In the genomic region with DNA sequence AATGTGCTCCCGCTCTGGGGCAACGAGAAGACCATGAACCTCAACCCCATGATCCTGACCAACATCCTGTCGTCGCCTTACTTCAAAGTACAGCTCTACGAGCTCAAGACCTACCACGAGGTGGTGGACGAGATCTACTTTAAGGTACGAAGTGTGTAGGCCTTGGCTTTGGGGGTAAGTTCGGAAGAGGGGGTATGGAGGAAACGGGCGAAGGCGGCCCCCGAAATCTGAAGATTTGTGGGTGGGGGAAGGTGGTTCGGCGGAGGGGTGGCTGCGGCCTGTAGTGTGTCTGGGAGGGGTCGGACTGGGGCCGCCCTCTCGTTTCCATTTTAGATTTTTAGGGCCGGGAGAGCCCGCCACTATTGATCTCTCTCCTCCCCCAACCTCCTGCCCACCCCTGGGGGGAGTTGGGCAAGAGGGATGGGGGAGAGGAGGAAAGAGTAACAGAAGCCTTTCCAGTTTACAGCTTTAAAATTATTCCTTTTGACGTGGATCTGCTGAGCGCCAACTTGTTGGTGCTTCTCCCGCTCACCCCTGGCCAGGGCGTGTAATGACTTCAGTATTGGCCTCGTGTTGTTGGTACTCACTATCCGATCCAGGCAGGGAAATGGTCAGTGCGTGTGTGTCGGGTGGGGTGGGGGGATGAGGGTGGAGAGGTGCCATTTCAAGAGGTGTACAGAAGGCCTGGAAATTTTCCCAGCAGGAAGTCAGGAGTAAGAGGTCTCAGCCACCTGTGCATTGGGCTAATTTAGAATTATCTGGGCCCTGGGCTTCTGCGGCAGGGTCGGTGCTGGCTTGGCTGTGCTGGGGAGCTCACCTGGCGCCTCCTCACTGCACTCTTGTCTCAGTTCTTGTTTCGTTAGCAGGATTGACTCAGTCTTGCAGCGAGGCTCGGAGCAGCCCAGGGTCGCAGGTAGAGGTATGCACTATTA, we compare ENCODE assay signal across 8 cellular contexts. TPM values are rescaled to one million over a fixed set of nuclear protein-coding genes. Genes with fewer than 3 reads are reported as not detected.
DNase-seq lines count a peak whose midpoint lies in the region; ATAC-seq, FAIRE-seq and TF ChIP-seq lines count a peak whose summit lies in the region.

No MANE protein-coding gene starts in this region.

- H3K4me3 Mint-ChIP-seq in activated naive CD4-positive, alpha-beta T cell treated with anti-CD3 and anti-CD28 coated beads, Interleukin-2, amount 10 ng/mL, durations not matched to agents 7 days and 5 days: peak overlapping the region; percentile 94
- H3K4me3 Mint-ChIP-seq in progenitor cell of endocrine pancreas (ENCODE audit: low read depth): peak overlapping the region; percentile 99

- H3K4me1 Mint-ChIP-seq in activated naive CD4-positive, alpha-beta T cell treated with anti-CD3 and anti-CD28 coated beads, Interleukin-2, amount 10 ng/mL, durations not matched to agents 7 days and 5 days: peaks cover 47% of the 10 kb centered on the region
- peaks cover 26% of the 10 kb centered on the region for H3K4me1 Mint-ChIP-seq in progenitor cell of endocrine pancreas (ENCODE audit: low read depth)

- TF ChIP-seq EP300 in Ishikawa (IDR thresholded peaks at IDR 0.05; ENCODE audit: borderline replicate concordance): no peak

- POLR2A ChIA-PET in RWPE1 (lab: Yijun Ruan, JAX; ENCODE audit: low non-redundant PET): interaction anchor here (0.7 to 1.8 kb wide), 3 partner anchors 10 to 192 kb away, joined by 3 to 7 read pairs (median 3); a partner anchor contains a TSS

- peak; percentile 47 for DNase-seq in Daoy (ENCODE audit: low read depth)
- DNase-seq in RWPE1 (ENCODE audit: low spot score): peak; percentile 53
- DNase-seq in activated naive CD4-positive, alpha-beta T cell treated with anti-CD3 and anti-CD28 coated beads, Interleukin-2, amount 10 ng/mL, durations not matched to agents 7 days and 5 days: peak; percentile 89
- DNase-seq in globus pallidus (ENCODE audit: low spot score): peak; percentile 31
- no peak for DNase-seq in progenitor cell of endocrine pancreas (ENCODE audit: low spot score, unreplicated experiment)
- DNase-seq in urothelium cell line (ENCODE audit: low spot score): peak; percentile 39

- no peaks in the 10 kb centered on the region for H3K9me3 Mint-ChIP-seq in activated naive CD4-positive, alpha-beta T cell treated with anti-CD3 and anti-CD28 coated beads, Interleukin-2, amount 10 ng/mL, durations not matched to agents 7 days and 5 days
- H3K9me3 Mint-ChIP-seq in progenitor cell of endocrine pancreas (ENCODE audit: low read depth): no peaks in the 10 kb centered on the region

- CTCF ChIA-PET in RWPE1 (lab: Yijun Ruan, JAX): no interaction called here
- CTCF ChIA-PET in activated naive CD4-positive, alpha-beta T cell treated with anti-CD3 and anti-CD28 coated beads, Interleukin-2, amount 10 ng/mL, durations not matched to agents 7 days and 5 days (lab: Charles Lee): interaction anchor here (0.6 to 2.8 kb wide), 12 partner anchors 10 to 419 kb away, joined by 3 to 34 read pairs (median 4); a partner anchor contains a TSS

- ATAC-seq in GM21619 (IDR thresholded peaks at IDR 0.05; ENCODE audit: unreplicated experiment): peak; percentile 50

- peaks cover 42% of the 10 kb centered on the region for H3K36me3 Mint-ChIP-seq in activated naive CD4-positive, alpha-beta T cell treated with anti-CD3 and anti-CD28 coated beads, Interleukin-2, amount 10 ng/mL, durations not matched to agents 7 days and 5 days
- peaks cover 10% of the 10 kb centered on the region for H3K36me3 Mint-ChIP-seq in progenitor cell of endocrine pancreas (ENCODE audit: insufficient read depth)

- FAIRE-seq in urothelium cell line (lab: Jason Lieb, UNC): peak; percentile 63

- H3K27ac Mint-ChIP-seq in activated naive CD4-positive, alpha-beta T cell treated with anti-CD3 and anti-CD28 coated beads, Interleukin-2, amount 10 ng/mL, durations not matched to agents 7 days and 5 days: peak overlapping the region; percentile 98
- H3K27ac Mint-ChIP-seq in progenitor cell of endocrine pancreas: peak overlapping the region; percentile 97

- peak overlapping the region; percentile 94 for H3K27ac ChIP-seq in RWPE1

- TF ChIP-seq CTCF in RWPE1 (conservative IDR thresholded peaks at IDR 0.05; ENCODE audit: low read depth) (0 out of 2 replicates have a peak, but pooled peaks have one; percentile 12), progenitor cell of endocrine pancreas (IDR thresholded peaks at IDR 0.05; ENCODE audit: unreplicated experiment) (peak; percentile 29)

- TF ChIP-seq RAD21 in Ishikawa (IDR thresholded peaks at IDR 0.05; ENCODE audit: low read depth): peak; percentile 15; the same call in 1 of the 2 replicates

- H3K27me3 Mint-ChIP-seq in activated naive CD4-positive, alpha-beta T cell treated with anti-CD3 and anti-CD28 coated beads, Interleukin-2, amount 10 ng/mL, durations not matched to agents 7 days and 5 days: peaks cover 7% of the 10 kb centered on the region
- H3K27me3 Mint-ChIP-seq in progenitor cell of endocrine pancreas: peaks cover 3% of the 10 kb centered on the region

TF ChIP-seq in Ishikawa, 13 proteins besides CTCF, POLR2A, EP300 and RAD21:
- TF ChIP-seq, protein P1, sequence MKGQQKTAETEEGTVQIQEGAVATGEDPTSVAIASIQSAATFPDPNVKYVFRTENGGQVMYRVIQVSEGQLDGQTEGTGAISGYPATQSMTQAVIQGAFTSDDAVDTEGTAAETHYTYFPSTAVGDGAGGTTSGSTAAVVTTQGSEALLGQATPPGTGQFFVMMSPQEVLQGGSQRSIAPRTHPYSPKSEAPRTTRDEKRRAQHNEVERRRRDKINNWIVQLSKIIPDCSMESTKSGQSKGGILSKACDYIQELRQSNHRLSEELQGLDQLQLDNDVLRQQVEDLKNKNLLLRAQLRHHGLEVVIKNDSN (IDR thresholded peaks at IDR 0.05): no peak
- TF ChIP-seq TEAD4 (IDR thresholded peaks at IDR 0.05): no peak
- no peak for TF ChIP-seq CREB1 (IDR thresholded peaks at IDR 0.05; ENCODE audit: low read depth)
- TF ChIP-seq, protein P2, sequence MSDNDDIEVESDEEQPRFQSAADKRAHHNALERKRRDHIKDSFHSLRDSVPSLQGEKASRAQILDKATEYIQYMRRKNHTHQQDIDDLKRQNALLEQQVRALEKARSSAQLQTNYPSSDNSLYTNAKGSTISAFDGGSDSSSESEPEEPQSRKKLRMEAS (IDR thresholded peaks at IDR 0.05): no peak; the same call in none of the 2 replicates
- no peak for TF ChIP-seq CEBPB (IDR thresholded peaks at IDR 0.05)
- TF ChIP-seq YY1 (IDR thresholded peaks at IDR 0.05; ENCODE audit: low read depth): no peak
- TF ChIP-seq EGR1 (IDR thresholded peaks at IDR 0.05): no peak
- TF ChIP-seq TAF1 (IDR thresholded peaks at IDR 0.05; ENCODE audit: low read depth): no peak
- no peak for TF ChIP-seq FOXM1 (IDR thresholded peaks at IDR 0.05; ENCODE audit: borderline replicate concordance, low read depth)
- no peak for TF ChIP-seq ZBTB7A (IDR thresholded peaks at IDR 0.05; ENCODE audit: low read depth)

RNA-seq across cellular contexts. Expression of a gene that starts 0.9 kb away (rescaled TPM):
- total RNA-seq in Daoy (2014; rRNA removed; shearing (Covaris generic)): 16.5 and 23.8 TPM in 2 replicates
- total RNA-seq in progenitor cell of endocrine pancreas: 54.7 and 59.1 TPM in 2 replicates

RNA-seq across cellular contexts. Expression of a gene that starts 19.7 kb away (rescaled TPM):
- under 0.01 TPM in 1 of 2 replicates, not detected in the other for total RNA-seq in Daoy (2014; rRNA removed; shearing (Covaris generic))
- total RNA-seq in progenitor cell of endocrine pancreas: not detected in 2 replicates

RNA-seq across cellular contexts. Expression of a gene that starts 32.1 kb away (rescaled TPM):
- total RNA-seq in Daoy (2014; rRNA removed; shearing (Covaris generic)): not detected in 2 replicates
- 5.9 and 9.1 TPM in 2 replicates for total RNA-seq in progenitor cell of endocrine pancreas

RNA-seq across cellular contexts. Expression of a gene that starts 53.5 kb away (rescaled TPM):
- total RNA-seq in Daoy (2014; rRNA removed; shearing (Covaris generic)): 57.9 and 60.2 TPM in 2 replicates
- total RNA-seq in progenitor cell of endocrine pancreas: 46.5 and 46.9 TPM in 2 replicates
